8 cellular contexts compared by ENCODE assay signal in genomic region chr19:40433391-40434216, GRCh38. TPM values are rescaled to one million over a fixed set of nuclear protein-coding genes. Genes with fewer than 3 reads are reported as not detected.
DNase-seq lines count a peak whose midpoint lies in the region; ATAC-seq and TF ChIP-seq lines count a peak whose summit lies in the region.

No MANE protein-coding gene starts in this region.

- H3K27me3 ChIP-seq in BLaER1 (no peaks in the 10 kb centered on the region), MM.1S (replicated peaks; ENCODE audit: insufficient read depth, low read length) (no peaks in the 10 kb centered on the region), ovary (no peaks in the 10 kb centered on the region)

- H3K36me3 ChIP-seq in BLaER1 (no peaks in the 10 kb centered on the region), MM.1S (replicated peaks; ENCODE audit: insufficient read depth, low read length) (no peaks in the 10 kb centered on the region), ovary (no peaks in the 10 kb centered on the region)

- H3K4me2 ChIP-seq in BLaER1 (peak overlapping the region; percentile 93), MM.1S (ENCODE audit: low read depth, low read length) (peak overlapping the region; percentile 64)

- 0 out of 2 replicates have a peak, but pooled peaks cover 10% of the 10 kb centered on the region for H3F3A ChIP-seq in MM.1S (ENCODE audit: insufficient read depth, low read length)

- intact Hi-C loops in cardiac septum (cut with DNase I) (no loop called here), ovary (cut with DNase I) (no loop called here)

- DNase-seq in MM.1S (peak; percentile 52), SKM-1 (lab: John Stamatoyannopoulos, UW; ENCODE audit: unreplicated experiment) (peak; percentile 53), amniotic epithelial cell (ENCODE audit: low read depth) (peak; percentile 92), cardiac septum (ENCODE audit: low spot score) (peak; percentile 93), ovary (peak; percentile 90 to 92 (median 91))

- WGBS in ovary, 3 donors: 0 to 1% (median 1%) methylated on average over 43 to 50 of the region's 50 CpGs

- no peaks in the 10 kb centered on the region for H3K9me2 ChIP-seq in MM.1S (replicated peaks; ENCODE audit: insufficient read depth, low read length)

- H3K79me2 ChIP-seq in MM.1S (ENCODE audit: low read length): no peaks in the 10 kb centered on the region

- H4K20me1 ChIP-seq in BLaER1: no peaks in the 10 kb centered on the region
- no peaks in the 10 kb centered on the region for H4K20me1 ChIP-seq in MM.1S (ENCODE audit: insufficient read depth, low read length)

- H3K9me3 ChIP-seq in BLaER1 (no peaks in the 10 kb centered on the region), MM.1S (replicated peaks; ENCODE audit: insufficient read depth, low read length) (no peaks in the 10 kb centered on the region), ovary (no peaks in the 10 kb centered on the region)

- H3K9ac ChIP-seq in BLaER1: peak overlapping the region; percentile 86
- H3K9ac ChIP-seq in MM.1S (ENCODE audit: low read length): peak overlapping the region; percentile 59; the same call in 1 of the 2 replicates

- TF ChIP-seq POLR2A in ovary (IDR thresholded peaks at IDR 0.05): peak; percentile 52

- no peak for TF ChIP-seq CTCF in MM.1S (IDR thresholded peaks at IDR 0.05; ENCODE audit: low read length)
- TF ChIP-seq CTCF in ovary (IDR thresholded peaks at IDR 0.05): no peak

- ATAC-seq in GM19438 (IDR thresholded peaks at IDR 0.05; ENCODE audit: low read depth, unreplicated experiment): peak; percentile 67
- ATAC-seq in GM19351 (IDR thresholded peaks at IDR 0.05; ENCODE audit: unreplicated experiment): no peak

- peak overlapping the region; percentile 63 for H3K4me3 ChIP-seq in BLaER1
- H3K4me3 ChIP-seq in MM.1S (ENCODE audit: low read length): peak overlapping the region; percentile 55; the same call in 1 of the 2 replicates
- peak overlapping the region; percentile 62 for H3K4me3 ChIP-seq in ovary

- H3K4me1 ChIP-seq in BLaER1 (peaks cover 33% of the 10 kb centered on the region), MM.1S (ENCODE audit: low read length) (peaks cover 5% of the 10 kb centered on the region; the same call in 1 of the 2 replicates), ovary (ENCODE audit: insufficient read depth) (peaks cover 3% of the 10 kb centered on the region)

- TF ChIP-seq EP300 in ovary (IDR thresholded peaks at IDR 0.05): no peak

- H3K27ac ChIP-seq in BLaER1 (peak overlapping the region; percentile 91), MM.1S (ENCODE audit: low read length) (peak overlapping the region; percentile 29; the same call in 1 of the 2 replicates), ovary (peak overlapping the region; percentile 79 to 95)

- H2AFZ ChIP-seq in MM.1S (ENCODE audit: low read length): peak overlapping the region; percentile 72

RNA-seq across cellular contexts. Expression of gene SERTAD1, which starts 7.8 kb away (rescaled TPM):
- total RNA-seq in cardiac septum: 16.7 TPM
- 10 to 100 TPM in 5 of 7 donors, 1 to 10 TPM in 2; 6.9 to 15.2 (median 11.5) TPM for total RNA-seq in ovary
- 1 to 10 TPM; 2.3 to 7.3 TPM for polyA plus RNA-seq in ovary

RNA-seq across cellular contexts. Expression of gene SERTAD3, which starts 10.5 kb away (rescaled TPM):
- 33.9 TPM for total RNA-seq in cardiac septum
- total RNA-seq in ovary: 10 to 100 TPM; 19.6 to 55.0 (median 39.2) TPM
- polyA plus RNA-seq in ovary: 10 to 100 TPM; 17.3 to 19.9 TPM

RNA-seq across cellular contexts. Expression of gene PRX, which starts 20.4 kb away (rescaled TPM):
- 3.5 TPM for total RNA-seq in cardiac septum
- total RNA-seq in ovary: 1 to 10 TPM; 2.8 to 8.8 (median 6.9) TPM
- 1 to 10 TPM; 1.7 to 8.4 TPM for polyA plus RNA-seq in ovary

RNA-seq across cellular contexts. Expression of gene BLVRB, which starts 31.9 kb away (rescaled TPM):
- total RNA-seq in cardiac septum (81.6 TPM), ovary (100 to 1,000 TPM in 2 of 7 donors, 10 to 100 TPM in 5; 64.0 to 135 (median 75.5) TPM)
- 10 to 100 TPM; 16.8 to 88.5 TPM for polyA plus RNA-seq in ovary

RNA-seq across cellular contexts. Expression of gene SPTBN4, which starts 33.2 kb away (rescaled TPM):
- total RNA-seq in cardiac septum: 5.1 TPM
- total RNA-seq in ovary: 10 to 100 TPM in 1 of 7 donors, 1 to 10 TPM in 6; 3.5 to 11.6 (median 7.3) TPM
- polyA plus RNA-seq in ovary: 1 to 10 TPM; 2.2 to 5.0 TPM

Comparison
In these comparisons a context has a peak if more than half of its experiments do, and no peak if none do; other contexts are left out.
1. H3K27ac ChIP-seq: peak in every context shown above with its lines; median percentile 91 in BLaER1; 87 in ovary; 29 in MM.1S.